19 cellular contexts compared by ENCODE assay signal in the genomic region with DNA sequence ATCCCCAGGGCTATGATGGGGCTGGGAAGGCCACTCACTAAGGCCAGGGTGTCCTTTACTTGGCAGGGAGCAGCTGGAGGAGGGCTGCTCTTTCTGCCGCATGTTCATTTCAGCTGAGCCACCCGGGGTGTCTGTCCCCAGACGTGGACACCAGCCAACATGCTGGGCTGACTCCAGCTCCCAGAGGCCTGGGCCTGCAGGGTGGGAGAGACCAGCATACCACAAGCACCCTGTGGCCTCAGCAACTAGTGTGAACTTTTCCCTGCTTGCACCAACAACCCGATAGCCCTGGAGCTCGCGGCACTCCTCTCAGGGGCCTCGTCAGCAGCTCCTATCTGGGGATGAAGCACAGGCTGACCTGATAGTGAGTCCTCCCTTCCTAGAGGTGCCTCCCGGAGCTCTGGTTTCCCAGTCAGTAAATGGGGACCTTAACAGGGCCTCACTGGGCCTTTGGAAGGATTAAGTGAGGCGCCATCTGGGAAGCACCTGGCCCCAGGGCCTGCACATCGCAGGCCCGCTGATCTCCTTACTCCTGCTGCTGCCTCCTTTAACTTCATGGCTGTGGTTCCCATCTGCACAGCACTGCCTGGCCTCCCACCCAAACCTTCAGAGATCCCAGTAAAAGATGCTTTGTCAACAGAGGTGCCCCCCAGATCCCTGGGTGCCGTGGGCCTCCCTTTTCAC.
DNase-seq lines count a peak whose midpoint lies in the region; ATAC-seq and TF ChIP-seq lines count a peak whose summit lies in the region.
"Had no signal": no experiment of that assay in that cellular context is flagged by ENCODE, and none has a peak within 500 bp of the region (broad histone marks: within the 10 kb centered on the region; RNA-seq: fewer than 3 reads in every experiment).

No MANE protein-coding gene starts in this region.

- intact Hi-C loops in Right ventricle myocardium superior (cut with DNase I) (loop anchor here (5.0 kb wide), 2 partner anchors 84 to 131 kb away; partner anchors contain the start of gene GALNT18), ovary (cut with DNase I) (no loop called here)
- intact Hi-C loops in activated CD4-positive, alpha-beta T cell treated with anti-CD3 and anti-CD28 coated beads for 36 hours (cut with DNase I, micrococcal nuclease) = no loop called here

- H3K27ac Mint-ChIP-seq in stimulated activated naive CD8-positive, alpha-beta T cell treated with anti-CD3 and anti-CD28 coated beads, Interleukin-15, amount 100 ng/mL, for 72 hours = peak overlapping the region in 1 of 2 donors; percentile 15
- no peak overlapping the region for H3K27ac Mint-ChIP-seq in activated CD4-positive, alpha-beta T cell treated with anti-CD3 and anti-CD28 coated beads for 36 hours
- no peak overlapping the region for H3K27ac Mint-ChIP-seq in activated naive CD8-positive, alpha-beta T cell treated with anti-CD3 and anti-CD28 coated beads, Interleukin-2, amount 50 U/mL, for 24 hours
- H3K27ac Mint-ChIP-seq: activated CD8-positive, alpha-beta T cell treated with anti-CD3 and anti-CD28 coated beads for 36 hours; stimulated activated memory B cell treated with anti-CD40 and anti-IgM and Interleukin-4, amounts not matched to agents 10 μg/mL and 1 μg/mL and 100 μg/mL, for 72 hours had no signal

- peaks cover 5% of the 10 kb centered on the region for H4K20me1 ChIP-seq in osteoblast (ENCODE audit: insufficient read depth, low read length)

- 22 to 30% (median 24%) methylated on average over 12 of the region's 12 CpGs for WGBS in ovary, 3 donors

- H3K4me1 Mint-ChIP-seq in stimulated activated naive CD8-positive, alpha-beta T cell treated with anti-CD3 and anti-CD28 coated beads, Interleukin-15, amount 100 ng/mL, for 72 hours = no peaks in the 10 kb centered on the region
- H3K4me1 Mint-ChIP-seq in activated CD4-positive, alpha-beta T cell treated with anti-CD3 and anti-CD28 coated beads for 36 hours = no peaks in the 10 kb centered on the region
- H3K4me1 Mint-ChIP-seq in activated naive CD8-positive, alpha-beta T cell treated with anti-CD3 and anti-CD28 coated beads, Interleukin-2, amount 50 U/mL, for 24 hours = no peaks in the 10 kb centered on the region
- H3K4me1 Mint-ChIP-seq: stimulated activated memory B cell treated with anti-CD40 and anti-IgM and Interleukin-4, amounts not matched to agents 10 μg/mL and 1 μg/mL and 100 μg/mL, for 72 hours had no signal

- TF ChIP-seq POLR2A in ovary (IDR thresholded peaks at IDR 0.05) = no peak

- H3K4me3 Mint-ChIP-seq in stimulated activated naive CD8-positive, alpha-beta T cell treated with anti-CD3 and anti-CD28 coated beads, Interleukin-15, amount 100 ng/mL, for 72 hours = no peak overlapping the region
- H3K4me3 Mint-ChIP-seq in activated CD4-positive, alpha-beta T cell treated with anti-CD3 and anti-CD28 coated beads for 36 hours = no peak overlapping the region
- no peak overlapping the region for H3K4me3 Mint-ChIP-seq in activated naive CD8-positive, alpha-beta T cell treated with anti-CD3 and anti-CD28 coated beads, Interleukin-2, amount 50 U/mL, for 24 hours
- H3K4me3 Mint-ChIP-seq: activated CD8-positive, alpha-beta T cell treated with anti-CD3 and anti-CD28 coated beads for 36 hours; stimulated activated memory B cell treated with anti-CD40 and anti-IgM and Interleukin-4, amounts not matched to agents 10 μg/mL and 1 μg/mL and 100 μg/mL, for 72 hours had no signal

- H3K27me3 ChIP-seq in ovary = no peaks in the 10 kb centered on the region
- H3K27me3 ChIP-seq in osteoblast (ENCODE audit: insufficient read depth, low read length) = peaks cover 34% of the 10 kb centered on the region

- no peaks in the 10 kb centered on the region for H3K79me2 ChIP-seq in osteoblast (ENCODE audit: insufficient read depth, low read length)

- no peaks in the 10 kb centered on the region for H3K9me3 Mint-ChIP-seq in stimulated activated naive CD8-positive, alpha-beta T cell treated with anti-CD3 and anti-CD28 coated beads, Interleukin-15, amount 100 ng/mL, for 72 hours
- no peaks in the 10 kb centered on the region for H3K9me3 Mint-ChIP-seq in activated CD4-positive, alpha-beta T cell treated with anti-CD3 and anti-CD28 coated beads for 36 hours (ENCODE audit: low read depth)
- no peaks in the 10 kb centered on the region for H3K9me3 Mint-ChIP-seq in activated naive CD8-positive, alpha-beta T cell treated with anti-CD3 and anti-CD28 coated beads, Interleukin-2, amount 50 U/mL, for 24 hours
- H3K9me3 Mint-ChIP-seq: activated CD8-positive, alpha-beta T cell treated with anti-CD3 and anti-CD28 coated beads for 36 hours; stimulated activated memory B cell treated with anti-CD40 and anti-IgM and Interleukin-4, amounts not matched to agents 10 μg/mL and 1 μg/mL and 100 μg/mL, for 72 hours had no signal

- H3K36me3 Mint-ChIP-seq in activated CD4-positive, alpha-beta T cell treated with anti-CD3 and anti-CD28 coated beads for 36 hours (ENCODE audit: low read depth) = no peaks in the 10 kb centered on the region
- H3K36me3 Mint-ChIP-seq in activated naive CD8-positive, alpha-beta T cell treated with anti-CD3 and anti-CD28 coated beads, Interleukin-2, amount 50 U/mL, for 24 hours (ENCODE audit: low read depth) = no peaks in the 10 kb centered on the region
- H3K36me3 Mint-ChIP-seq: stimulated activated memory B cell treated with anti-CD40 and anti-IgM and Interleukin-4, amounts not matched to agents 10 μg/mL and 1 μg/mL and 100 μg/mL, for 72 hours had no signal

- DNase-seq in stimulated activated naive CD8-positive, alpha-beta T cell treated with anti-CD3 and anti-CD28 coated beads, Interleukin-15, amount 100 ng/mL, for 72 hours = no peak
- no peak for DNase-seq in stimulated activated naive CD8-positive, alpha-beta T cell treated with anti-CD3 and anti-CD28 coated beads, Interleukin-15, Interleukin-2, amounts not matched to agents 100 U/mL and 50 U/mL, for 24 hours
- DNase-seq in Right ventricle myocardium superior = peak; percentile 82
- DNase-seq in ovary = peak; percentile 22 to 70 (median 47)
- no peak for DNase-seq in activated CD4-positive, alpha-beta T cell treated with anti-CD3 and anti-CD28 coated beads for 36 hours
- DNase-seq in GOT3 (lab: John Stamatoyannopoulos, UW) = no peak
- no peak for DNase-seq in activated naive CD8-positive, alpha-beta T cell treated with anti-CD3 and anti-CD28 coated beads, Interleukin-2, amount 50 U/mL, for 24 hours
- no peak for DNase-seq in osteoblast (ENCODE audit: insufficient read length, low spot score, missing footprints)
- DNase-seq: ACHN; activated CD8-positive, alpha-beta T cell treated with anti-CD3 and anti-CD28 coated beads for 36 hours; activated effector memory CD4-positive, alpha-beta T cell treated with Interleukin-2 at 50 U/mL for 16 hours; effector memory CD4-positive, alpha-beta T cell; Karpas-422; NCI-H187; NK-92 treated with Interleukin-12 subunit alpha and Interleukin-12 subunit beta, amount 100 ng/mL, for 24 hours; SIG-M5 had no signal

- TF ChIP-seq EP300 in ovary (IDR thresholded peaks at IDR 0.05) = no peak

- H3K4me2 ChIP-seq in osteoblast (ENCODE audit: insufficient read depth, low read length) = no peak overlapping the region

- H3K36me3 ChIP-seq in ovary = no peaks in the 10 kb centered on the region
- H3K36me3 ChIP-seq in osteoblast (ENCODE audit: insufficient read depth, low read length) = no peaks in the 10 kb centered on the region
- H3K36me3 ChIP-seq: HAP-1 had no signal

- H3K4me3 ChIP-seq in ovary = no peak overlapping the region
- no peak overlapping the region for H3K4me3 ChIP-seq in osteoblast (ENCODE audit: insufficient read depth, low read length)
- H3K4me3 ChIP-seq: HAP-1 had no signal

- TF ChIP-seq CTCF in ovary (IDR thresholded peaks at IDR 0.05) (no peak), osteoblast (IDR thresholded peaks at IDR 0.05; ENCODE audit: extremely low read depth, low read depth, low read length) (no peak)

- ATAC-seq in stimulated activated naive CD8-positive, alpha-beta T cell treated with anti-CD3 and anti-CD28 coated beads, Interleukin-15, amount 100 ng/mL, for 72 hours = peak; percentile 19
- ATAC-seq in stimulated activated naive CD8-positive, alpha-beta T cell treated with anti-CD3 and anti-CD28 coated beads, Interleukin-15, Interleukin-2, amounts not matched to agents 100 U/mL and 50 U/mL, for 24 hours = no peak
- ATAC-seq in Right ventricle myocardium superior (ENCODE audit: poor library complexity) = peak; percentile 85
- no peak for ATAC-seq in activated CD4-positive, alpha-beta T cell treated with anti-CD3 and anti-CD28 coated beads for 36 hours
- no peak for ATAC-seq in activated naive CD8-positive, alpha-beta T cell treated with anti-CD3 and anti-CD28 coated beads, Interleukin-2, amount 50 U/mL, for 24 hours
- ATAC-seq: activated CD8-positive, alpha-beta T cell treated with anti-CD3 and anti-CD28 coated beads for 36 hours; stimulated activated memory B cell treated with anti-CD40 and anti-IgM and Interleukin-4, amounts not matched to agents 10 μg/mL and 1 μg/mL and 100 μg/mL, for 72 hours had no signal

- H3K4me1 ChIP-seq in ovary (ENCODE audit: insufficient read depth) = peaks cover 19% of the 10 kb centered on the region
- H3K4me1 ChIP-seq in osteoblast (ENCODE audit: insufficient read depth, low read length) = no peaks in the 10 kb centered on the region
- H3K4me1 ChIP-seq: HAP-1 had no signal

- H3K9me3 ChIP-seq in ovary (no peaks in the 10 kb centered on the region), osteoblast (ENCODE audit: low read depth, low read length) (no peaks in the 10 kb centered on the region)
- H3K9me3 ChIP-seq: HAP-1 had no signal

- H3K27ac ChIP-seq in ovary = peak overlapping the region in 1 of 2 donors; percentile 45
- no peak overlapping the region for H3K27ac ChIP-seq in osteoblast (ENCODE audit: low read depth, low read length)
- H3K27ac ChIP-seq: HL-60 had no signal

- CTCF ChIA-PET in activated CD4-positive, alpha-beta T cell treated with anti-CD3 and anti-CD28 coated beads for 36 hours (lab: Charles Lee) = no interaction called here

- no peak overlapping the region for H2AFZ ChIP-seq in osteoblast (ENCODE audit: low read length)

- POLR2A ChIA-PET in activated CD4-positive, alpha-beta T cell treated with anti-CD3 and anti-CD28 coated beads for 36 hours (lab: Charles Lee) = interaction anchor here (0.9 kb wide), 1 partner anchor 17 kb away, joined by 3 read pairs; no protein-coding TSS in a partner anchor

- H3K27me3 Mint-ChIP-seq in stimulated activated naive CD8-positive, alpha-beta T cell treated with anti-CD3 and anti-CD28 coated beads, Interleukin-15, amount 100 ng/mL, for 72 hours = no peaks in the 10 kb centered on the region
- H3K27me3 Mint-ChIP-seq in activated CD4-positive, alpha-beta T cell treated with anti-CD3 and anti-CD28 coated beads for 36 hours = no peaks in the 10 kb centered on the region
- H3K27me3 Mint-ChIP-seq in activated naive CD8-positive, alpha-beta T cell treated with anti-CD3 and anti-CD28 coated beads, Interleukin-2, amount 50 U/mL, for 24 hours = no peaks in the 10 kb centered on the region
- H3K27me3 Mint-ChIP-seq: activated CD8-positive, alpha-beta T cell treated with anti-CD3 and anti-CD28 coated beads for 36 hours had no signal

Comparison
In these comparisons a context has a peak if more than half of its experiments do, and no peak if none do; other contexts are left out.
1. ATAC-seq: peak in stimulated activated naive CD8-positive, alpha-beta T cell treated with anti-CD3 and anti-CD28 coated beads, Interleukin-15, amount 100 ng/mL, for 72 hours (single experiment) and Right ventricle myocardium superior (single experiment); none in stimulated activated naive CD8-positive, alpha-beta T cell treated with anti-CD3 and anti-CD28 coated beads, Interleukin-15, Interleukin-2, amounts not matched to agents 100 U/mL and 50 U/mL, for 24 hours (single experiment), activated CD4-positive, alpha-beta T cell treated with anti-CD3 and anti-CD28 coated beads for 36 hours (single experiment) and activated naive CD8-positive, alpha-beta T cell treated with anti-CD3 and anti-CD28 coated beads, Interleukin-2, amount 50 U/mL, for 24 hours (single experiment).
2. DNase-seq: peak in Right ventricle myocardium superior (single experiment) and ovary (5 of 5); none in stimulated activated naive CD8-positive, alpha-beta T cell treated with anti-CD3 and anti-CD28 coated beads, Interleukin-15, amount 100 ng/mL, for 72 hours (0 of 2), stimulated activated naive CD8-positive, alpha-beta T cell treated with anti-CD3 and anti-CD28 coated beads, Interleukin-15, Interleukin-2, amounts not matched to agents 100 U/mL and 50 U/mL, for 24 hours (single experiment), activated CD4-positive, alpha-beta T cell treated with anti-CD3 and anti-CD28 coated beads for 36 hours (single experiment), GOT3 (single experiment), activated naive CD8-positive, alpha-beta T cell treated with anti-CD3 and anti-CD28 coated beads, Interleukin-2, amount 50 U/mL, for 24 hours (single experiment) and osteoblast (single experiment).